ENCODE assay signal across 25 cellular contexts in the genomic region with DNA sequence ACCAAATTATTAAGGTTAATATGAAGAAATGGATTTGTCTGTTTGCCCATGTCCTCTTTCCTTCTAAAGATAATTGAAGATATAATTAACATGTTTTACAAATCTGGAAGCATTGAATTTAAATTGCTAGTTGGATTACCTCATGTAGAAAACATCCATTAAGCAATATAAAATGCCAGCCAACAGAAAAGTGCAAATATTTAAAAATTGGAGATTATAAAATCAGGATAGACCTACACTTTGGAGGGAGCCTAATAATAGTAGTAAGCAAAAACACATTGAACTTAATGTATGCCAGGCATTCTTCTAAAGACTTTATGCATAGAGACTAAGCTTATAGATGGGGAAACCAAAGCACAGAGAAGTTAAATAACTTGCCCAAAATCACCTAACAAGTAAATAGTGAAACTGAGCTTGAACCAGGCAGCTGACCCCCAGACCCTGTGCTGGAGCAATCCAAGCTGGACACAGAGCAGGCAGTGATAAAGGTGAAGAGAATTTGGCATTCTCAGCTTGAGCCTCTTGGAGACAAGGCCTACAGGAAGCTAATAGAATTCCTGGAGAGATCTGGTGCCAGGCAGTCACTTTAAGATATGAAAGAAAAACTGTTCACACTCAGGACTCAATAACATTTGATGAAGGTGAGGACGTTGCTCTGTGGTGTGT.
DNase-seq lines count a peak whose midpoint lies in the region; ATAC-seq, FAIRE-seq and TF ChIP-seq lines count a peak whose summit lies in the region.
"Had no signal": no experiment of that assay in that cellular context is flagged by ENCODE, and none has a peak within 500 bp of the region (broad histone marks: within the 10 kb centered on the region; RNA-seq: fewer than 3 reads in every experiment).

No MANE protein-coding gene starts in this region.

- DNase-seq in HepG2 (ENCODE audit: low spot score) (no peak), NCI-H69 (lab: John Stamatoyannopoulos, UW) (peak; percentile 19), left lobe of liver (ENCODE audit: low spot score) (no peak), mesendoderm (peak; percentile 1), SJCRH30 (no peak)
- DNase-seq: AML-193; CD4-positive, alpha-beta T cell; CD8-positive, alpha-beta T cell; COR-L47; DMS 273 treated with DMSO at 0.1 percent for 48 hours; DMS153; DMS53; DMS79; DND-41; EL; GF-D8 had no signal

- H4K20me1 ChIP-seq in HepG2 (ENCODE audit: insufficient read depth, low read length), result no peaks in the 10 kb centered on the region
- H4K20me1 ChIP-seq: BLaER1 treated with 17β-estradiol and CSF1 and Interleukin-3, amounts not matched to agents 10 nM and 100 nM had no signal

- BruUV-seq in HepG2 (replicated peaks; lab: Mats Ljungman, UMichigan), result no TSS peak

- no peaks in the 10 kb centered on the region for H3K36me3 ChIP-seq in liver (ENCODE audit: control insufficient read depth in 4 of 4, insufficient read depth in 3 of 4, low read depth in 1 of 4, low read length in 3 of 4)
- no peaks in the 10 kb centered on the region for H3K36me3 ChIP-seq in HepG2 (replicated peaks in 1 of 2; ENCODE audit: control insufficient read depth in 1 of 2, insufficient read depth in 2 of 2, low read length in 2 of 2)
- no peaks in the 10 kb centered on the region for H3K36me3 ChIP-seq in mesendoderm (ENCODE audit: control insufficient read depth, insufficient read depth, low read length)
- H3K36me3 ChIP-seq in SJCRH30, result no peaks in the 10 kb centered on the region
- H3K36me3 ChIP-seq: BLaER1 treated with 17β-estradiol and CSF1 and Interleukin-3, amounts not matched to agents 10 nM and 100 nM had no signal

- H4K5ac ChIP-seq in mesendoderm (ENCODE audit: low read length), result no peak overlapping the region

- H3K4me3 ChIP-seq in liver (ENCODE audit: low read depth in 1 of 3, low read length in 3 of 3), result no peak overlapping the region
- no peak overlapping the region for H3K4me3 ChIP-seq in HepG2 (replicated peaks in 1 of 3; ENCODE audit: insufficient read depth in 1 of 3, low read depth in 2 of 3, low read length in 3 of 3)
- H3K4me3 ChIP-seq in mesendoderm (ENCODE audit: low read length), result no peak overlapping the region
- H3K4me3 ChIP-seq in SJCRH30, result no peak overlapping the region
- H3K4me3 ChIP-seq: A549; BLaER1 treated with 17β-estradiol and CSF1 and Interleukin-3, amounts not matched to agents 10 nM and 100 nM had no signal

- H4K8ac ChIP-seq in mesendoderm (ENCODE audit: low read depth, low read length), result no peak overlapping the region

- in situ Hi-C loops in HepG2 (cut with HindIII; ENCODE audit: extremely low pct_ligation_motif_present, low pct_unique_long_range_greater_than_20kb), result no loop called here

- TF ChIP-seq RAD21 in liver (IDR thresholded peaks at IDR 0.05) (no peak), HepG2 (CRISPR knock-in tag; IDR thresholded peaks at IDR 0.05) (no peak)

- no peak overlapping the region for H3K56ac ChIP-seq in mesendoderm (ENCODE audit: low read length)

- intact Hi-C loops in HepG2 (cut with micrococcal nuclease; ENCODE audit: unreplicated experiment), result no loop called here

- 27% methylated on average over 1 of the region's 1 CpG for WGBS in liver
- 0% methylated on average over 1 of the region's 1 CpG for WGBS in HepG2 (ENCODE audit: low lambda C conversion rate)
- WGBS in mesendoderm (ENCODE audit: extremely low coverage, insufficient coverage, low lambda C conversion rate), result no CpG with 5 or more reads among the region's 1 CpG

- H3K9me3 ChIP-seq in liver (ENCODE audit: control insufficient read depth in 4 of 4, low read length in 3 of 4) (peaks cover 0 to 5% (median 2%) of the 10 kb centered on the region in 4 donors), HepG2 (ENCODE audit: low read length) (peaks cover 7% of the 10 kb centered on the region), SJCRH30 (replicated peaks) (no peaks in the 10 kb centered on the region)
- H3K9me3 ChIP-seq: A549 had no signal

- TF ChIP-seq POLR2A in HepG2 (IDR thresholded peaks at IDR 0.05; ENCODE audit: insufficient read depth in 1 of 2, low read depth in 2 of 2, low read length in 2 of 2), result no peak

- no peak overlapping the region for H3K9ac ChIP-seq in liver (ENCODE audit: low read depth in 1 of 2, low read length in 2 of 2)
- H3K9ac ChIP-seq in HepG2 (ENCODE audit: insufficient read depth, low read depth, low read length), result no peak overlapping the region
- H3K9ac ChIP-seq in mesendoderm (ENCODE audit: low read length), result no peak overlapping the region
- H3K9ac ChIP-seq: BLaER1 treated with 17β-estradiol and CSF1 and Interleukin-3, amounts not matched to agents 10 nM and 100 nM had no signal

- H3K18ac ChIP-seq in mesendoderm (ENCODE audit: low read length), result no peak overlapping the region

- H2AK5ac ChIP-seq in mesendoderm (ENCODE audit: low read length), result no peak overlapping the region

- no peak for FAIRE-seq in HepG2 (lab: Jason Lieb, UNC)
- FAIRE-seq: A549, G401.6, GM12891 had no signal

- no peak for ATAC-seq in HepG2
- peak; percentile 83 for ATAC-seq in left lobe of liver
- no peak for ATAC-seq in GM21390 (IDR thresholded peaks at IDR 0.05; ENCODE audit: unreplicated experiment)
- no peak for ATAC-seq in HG02938 (IDR thresholded peaks at IDR 0.05; ENCODE audit: unreplicated experiment)
- ATAC-seq: A549; CD8-positive, alpha-beta T cell had no signal

- H3K4me2 ChIP-seq in HepG2 (ENCODE audit: low read depth, low read length) (no peak overlapping the region), mesendoderm (ENCODE audit: low read length) (no peak overlapping the region)
- H3K4me2 ChIP-seq: A549; BLaER1 treated with 17β-estradiol and CSF1 and Interleukin-3, amounts not matched to agents 10 nM and 100 nM had no signal

- H2BK5ac ChIP-seq in mesendoderm (ENCODE audit: low read length), result no peak overlapping the region

- no peaks in the 10 kb centered on the region for H3K79me1 ChIP-seq in mesendoderm (ENCODE audit: low read length)

- POLR2A ChIA-PET in HepG2 (lab: Yijun Ruan, JAX), result no interaction called here

- no peak overlapping the region for H3K4ac ChIP-seq in mesendoderm (ENCODE audit: low read depth, low read length)

- H2AFZ ChIP-seq in HepG2 (ENCODE audit: low read length), result no peak overlapping the region

- H3K27me3 ChIP-seq in liver (ENCODE audit: control insufficient read depth in 4 of 4, insufficient read depth in 4 of 4, low read length in 3 of 4) (no peaks in the 10 kb centered on the region), HepG2 (ENCODE audit: control insufficient read depth in 1 of 2, insufficient read depth in 2 of 2, low read length in 2 of 2) (no peaks in the 10 kb centered on the region), mesendoderm (ENCODE audit: insufficient read depth, low read length, poor library complexity) (no peaks in the 10 kb centered on the region), SJCRH30 (no peaks in the 10 kb centered on the region; the same call in 1 of the 2 replicates)
- H3K27me3 ChIP-seq: BLaER1 treated with 17β-estradiol and CSF1 and Interleukin-3, amounts not matched to agents 10 nM and 100 nM had no signal

- H3K23ac ChIP-seq in mesendoderm (ENCODE audit: low read length), result no peak overlapping the region

- H2BK15ac ChIP-seq in mesendoderm (replicated peaks; ENCODE audit: low read depth), result no peak overlapping the region

- peak overlapping the region in 1 of 2 donors; percentile 34 for H3K27ac ChIP-seq in liver (ENCODE audit: low read depth in 1 of 2, low read length in 2 of 2)
- no peak overlapping the region for H3K27ac ChIP-seq in HepG2 (ENCODE audit: extremely low read length, insufficient read depth, low read length)
- H3K27ac ChIP-seq in mesendoderm (ENCODE audit: low read depth, low read length), result no peak overlapping the region
- H3K27ac ChIP-seq in SJCRH30, result no peak overlapping the region
- H3K27ac ChIP-seq: 22Rv1; A549; BLaER1 treated with 17β-estradiol and CSF1 and Interleukin-3, amounts not matched to agents 10 nM and 100 nM; C4-2B had no signal

- TF ChIP-seq CTCF in liver (IDR thresholded peaks at IDR 0.05; ENCODE audit: low read depth, low read length, missing input control) (no peak), HepG2 (CRISPR knock-in tag; IDR thresholded peaks at IDR 0.05) (no peak)

- H3K79me2 ChIP-seq in HepG2 (ENCODE audit: insufficient read depth, low read length), result no peaks in the 10 kb centered on the region
- H3K79me2 ChIP-seq in mesendoderm (ENCODE audit: control insufficient read depth, insufficient read depth, low read length), result no peaks in the 10 kb centered on the region

- no peak for TF ChIP-seq EP300 in HepG2 (IDR thresholded peaks at IDR 0.05; ENCODE audit: low read depth in 2 of 2, low read length in 2 of 2)
- no peak for TF ChIP-seq EP300 in HepG2 (CRISPR knock-in tag; IDR thresholded peaks at IDR 0.05; ENCODE audit: borderline replicate concordance)

- CTCF ChIA-PET in HepG2 (lab: Yijun Ruan, JAX; ENCODE audit: low intra/inter-chr PET ratio, low total read pairs), result no interaction called here

- H3K4me1 ChIP-seq in liver (ENCODE audit: control insufficient read depth in 4 of 4, insufficient read depth in 4 of 4, low read length in 3 of 4) (peaks cover 3 to 18% (median 9%) of the 10 kb centered on the region in 4 donors), HepG2 (ENCODE audit: insufficient read depth, low read length) (no peaks in the 10 kb centered on the region), mesendoderm (ENCODE audit: control insufficient read depth, low read depth, low read length) (no peaks in the 10 kb centered on the region), SJCRH30 (no peaks in the 10 kb centered on the region)
- H3K4me1 ChIP-seq: A549; BLaER1 treated with 17β-estradiol and CSF1 and Interleukin-3, amounts not matched to agents 10 nM and 100 nM had no signal

- no peak overlapping the region for H2BK120ac ChIP-seq in mesendoderm (ENCODE audit: low read depth, low read length)

TF ChIP-seq in liver, 16 proteins besides CTCF, POLR2A, EP300 and RAD21 (continues in another document):
- TF ChIP-seq, protein P1, sequence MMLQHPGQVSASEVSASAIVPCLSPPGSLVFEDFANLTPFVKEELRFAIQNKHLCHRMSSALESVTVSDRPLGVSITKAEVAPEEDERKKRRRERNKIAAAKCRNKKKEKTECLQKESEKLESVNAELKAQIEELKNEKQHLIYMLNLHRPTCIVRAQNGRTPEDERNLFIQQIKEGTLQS (IDR thresholded peaks at IDR 0.05), result no peak
- TF ChIP-seq YY1 (IDR thresholded peaks at IDR 0.05), result peak; percentile 11

TF ChIP-seq in HepG2, 621 proteins besides CTCF, POLR2A, EP300 and RAD21 (continues in another document):
- no peak for TF ChIP-seq TRIM24 (CRISPR knock-in tag; IDR thresholded peaks at IDR 0.05)
- TF ChIP-seq ZNF747 (CRISPR knock-in tag; IDR thresholded peaks at IDR 0.05; ENCODE audit: borderline replicate concordance), result no peak
- TF ChIP-seq TCF7 (IDR thresholded peaks at IDR 0.05; ENCODE audit: low read depth), result no peak
- no peak for TF ChIP-seq HMGA1 (CRISPR knock-in tag; conservative IDR thresholded peaks at IDR 0.05)
- no peak for TF ChIP-seq ZNF670 (CRISPR knock-in tag; IDR thresholded peaks at IDR 0.05; ENCODE audit: borderline replicate concordance)
- no peak for TF ChIP-seq SIX1 (CRISPR knock-in tag; IDR thresholded peaks at IDR 0.05; ENCODE audit: borderline replicate concordance)
- TF ChIP-seq RFXANK (CRISPR knock-in tag; IDR thresholded peaks at IDR 0.05), result no peak
- TF ChIP-seq LCORL (IDR thresholded peaks at IDR 0.05), result no peak
- no peak for TF ChIP-seq LCORL (CRISPR knock-in tag; IDR thresholded peaks at IDR 0.05)

Comparison
In these comparisons a context has a peak if more than half of its experiments do, and no peak if none do; other contexts are left out.
1. DNase-seq: peak in NCI-H69 (single experiment) and mesendoderm (single experiment); none in HepG2 (single experiment), left lobe of liver (single experiment) and SJCRH30 (0 of 2).